In genomic region chr5:56732147-56732546, GRCh38 we compare ENCODE assay signal across 24 cellular contexts.
"Had no signal": no experiment of that assay in that cellular context is flagged by ENCODE, and none has a peak within 500 bp of the region (broad histone marks: within the 10 kb centered on the region; RNA-seq: fewer than 3 reads in every experiment).

No MANE protein-coding gene starts in this region.

- H3K27ac Mint-ChIP-seq: activated CD4-positive, alpha-beta memory T cell treated with anti-CD3 and anti-CD28 coated beads for 36 hours; activated CD4-positive, alpha-beta T cell treated with anti-CD3 and anti-CD28 coated beads, Interleukin-2, amount 10 ng/mL, durations not matched to agents 24 days and 14 days; activated naive CD4-positive, alpha-beta T cell treated with anti-CD3 and anti-CD28 coated beads, Interleukin-2, amount 50 U/mL, for 72 hours; activated naive CD8-positive, alpha-beta T cell treated with anti-CD3 and anti-CD28 coated beads, Interleukin-2, amount 50 U/mL, for 24 hours; T-helper 1 cell treated with Interleukin-12 subunit alpha and Interleukin-12 subunit beta and Interleukin-4 antibody, amounts not matched to agents 30 μg/mL and 1 μg/mL, for 36 hours had no signal

- H3K9me3 Mint-ChIP-seq: activated CD4-positive, alpha-beta memory T cell treated with anti-CD3 and anti-CD28 coated beads for 36 hours; activated naive CD8-positive, alpha-beta T cell treated with anti-CD3 and anti-CD28 coated beads, Interleukin-2, amount 50 U/mL, for 24 hours; activated T-cell treated with anti-CD3 and anti-CD28 coated beads, Interleukin-2, amount 50 U/mL, for 4 hours had no signal

- H3K36me3 Mint-ChIP-seq: activated CD4-positive, alpha-beta memory T cell treated with anti-CD3 and anti-CD28 coated beads for 36 hours had no signal

- H3K4me3 ChIP-seq: ascending aorta, body of pancreas, MG63 had no signal

- H3K4me3 Mint-ChIP-seq: activated CD4-positive, alpha-beta memory T cell treated with anti-CD3 and anti-CD28 coated beads for 36 hours; activated CD4-positive, alpha-beta T cell treated with anti-CD3 and anti-CD28 coated beads, Interleukin-2, amount 10 ng/mL, durations not matched to agents 24 days and 14 days; activated naive CD8-positive, alpha-beta T cell treated with anti-CD3 and anti-CD28 coated beads, Interleukin-2, amount 50 U/mL, for 24 hours; activated T-cell treated with anti-CD3 and anti-CD28 coated beads, Interleukin-2, amount 50 U/mL, for 4 hours; T-helper 1 cell treated with Interleukin-12 subunit alpha and Interleukin-12 subunit beta and Interleukin-4 antibody, amounts not matched to agents 30 μg/mL and 1 μg/mL, for 36 hours had no signal

- H3K27me3 ChIP-seq: ascending aorta, body of pancreas, MG63 had no signal

- DNase-seq: activated CD4-positive, alpha-beta memory T cell treated with anti-CD3 and anti-CD28 coated beads for 36 hours; activated CD4-positive, alpha-beta T cell treated with anti-CD3 and anti-CD28 coated beads for 1 hour; activated CD4-positive, alpha-beta T cell treated with anti-CD3 and anti-CD28 coated beads, Interleukin-2, amount 10 ng/mL, durations not matched to agents 24 days and 14 days; activated CD8-positive, alpha-beta memory T cell treated with anti-CD3 and anti-CD28 coated beads for 24 hours; activated effector memory CD4-positive, alpha-beta T cell treated with anti-CD3 and anti-CD28 coated beads, Interleukin-2, amount 50 U/mL, for 16 hours; activated naive CD4-positive, alpha-beta T cell treated with Interleukin-2 at 50 U/mL for 16 hours; activated naive CD8-positive, alpha-beta T cell treated with anti-CD3 and anti-CD28 coated beads, Interleukin-2, amount 50 U/mL, for 24 hours; activated T-cell treated with anti-CD3 and anti-CD28 coated beads, Interleukin-2, amount 50 U/mL, for 4 hours; amniotic stem cell; body of pancreas; MG63; MV-4-11; NCI-H1092 treated with DMSO at 0.1 percent for 48 hours; NCI-H1417 treated with DMSO at 0.1 percent for 48 hours; NCI-H1694; NCI-H2029 treated with DMSO at 0.1 percent for 48 hours; NCI-H345; NCI-H510A; NCI-H526 treated with DMSO at 0.1 percent for 48 hours; PC-3; SHP77 treated with DMSO at 0.1 percent for 48 hours had no signal

- H3K9me3 ChIP-seq: ascending aorta, body of pancreas, MG63 had no signal

- H3K27me3 Mint-ChIP-seq: activated CD4-positive, alpha-beta memory T cell treated with anti-CD3 and anti-CD28 coated beads for 36 hours; activated CD4-positive, alpha-beta T cell treated with anti-CD3 and anti-CD28 coated beads, Interleukin-2, amount 10 ng/mL, durations not matched to agents 24 days and 14 days; activated naive CD8-positive, alpha-beta T cell treated with anti-CD3 and anti-CD28 coated beads, Interleukin-2, amount 50 U/mL, for 24 hours had no signal

- H3K27ac ChIP-seq: ascending aorta, body of pancreas had no signal

- H3K36me3 ChIP-seq: ascending aorta, MG63 had no signal

- ATAC-seq: activated naive CD4-positive, alpha-beta T cell treated with anti-CD3 and anti-CD28 coated beads, Interleukin-2, amount 50 U/mL, for 72 hours; activated naive CD8-positive, alpha-beta T cell treated with anti-CD3 and anti-CD28 coated beads, Interleukin-2, amount 50 U/mL, for 24 hours; activated T-cell treated with anti-CD3 and anti-CD28 coated beads, Interleukin-2, amount 50 U/mL, for 4 hours; body of pancreas; PC-3 had no signal
